25 cellular contexts compared by ENCODE assay signal in genomic region chr4:113872426-113873260, GRCh38.
DNase-seq lines count a peak whose midpoint lies in the region; ATAC-seq, FAIRE-seq and TF ChIP-seq lines count a peak whose summit lies in the region.
"Had no signal": no experiment of that assay in that cellular context is flagged by ENCODE, and none has a peak within 500 bp of the region (broad histone marks: within the 10 kb centered on the region; RNA-seq: fewer than 3 reads in every experiment).

No MANE protein-coding gene starts in this region.

- H3K27ac Mint-ChIP-seq in progenitor cell of endocrine pancreas, result peak overlapping the region; percentile 40
- H3K27ac Mint-ChIP-seq: activated CD8-positive, alpha-beta T cell treated with anti-CD3 and anti-CD28 coated beads for 36 hours; CD4-positive, alpha-beta T cell; WTC11 had no signal

- 87% methylated on average over 4 of the region's 5 CpGs for WGBS in SK-N-SH (ENCODE audit: low lambda C conversion rate)

- H3F3A ChIP-seq in SK-N-SH (replicated peaks; ENCODE audit: insufficient read depth), result peaks cover 7% of the 10 kb centered on the region

- no peaks in the 10 kb centered on the region for H4K20me1 ChIP-seq in SK-N-SH (ENCODE audit: insufficient read depth)

- POLR2A ChIA-PET in SK-N-SH (lab: Yijun Ruan, JAX), result no interaction called here

- intact Hi-C loops in upper lobe of right lung (cut with DNase I), result no loop called here

- no peaks in the 10 kb centered on the region for H3K79me2 ChIP-seq in SK-N-SH (ENCODE audit: insufficient read depth)

- no peak for TF ChIP-seq EP300 in SK-N-SH (IDR thresholded peaks at IDR 0.05; ENCODE audit: borderline replicate concordance in 1 of 2, low read depth in 1 of 2, low read length in 1 of 2)

- H3K27ac ChIP-seq in SK-N-SH (ENCODE audit: low read depth in 2 of 2, low read length in 1 of 2) (peak overlapping the region in 1 of 2 experiments; percentile 40; a peak in 2 of 4 replicates), upper lobe of right lung (no peak overlapping the region)
- H3K27ac ChIP-seq: adrenal gland, left ventricle myocardium inferior had no signal

- peak; percentile 40 for FAIRE-seq in G401.6 (lab: Jason Lieb, UNC)
- FAIRE-seq: GM12891 had no signal

- H3K4me3 ChIP-seq in SK-N-SH (ENCODE audit: low read depth in 2 of 2, low read length in 1 of 2) (peak overlapping the region in 1 of 2 experiments; percentile 26; a peak in 1 of 4 replicates), upper lobe of right lung (no peak overlapping the region)
- H3K4me3 ChIP-seq: adrenal gland, left ventricle myocardium inferior, MG63 had no signal

- no peak for ATAC-seq in upper lobe of right lung
- ATAC-seq: activated CD8-positive, alpha-beta T cell treated with anti-CD3 and anti-CD28 coated beads for 36 hours; WTC11 had no signal

- CTCF ChIA-PET in SK-N-SH (lab: Yijun Ruan, JAX), result no interaction called here

- TF ChIP-seq RAD21 in SK-N-SH (IDR thresholded peaks at IDR 0.05; ENCODE audit: low read length), result no peak

- H3K36me3 Mint-ChIP-seq in progenitor cell of endocrine pancreas (ENCODE audit: insufficient read depth), result no peaks in the 10 kb centered on the region

- H3K4me2 ChIP-seq in SK-N-SH, result no peak overlapping the region; the same call in 1 of the 2 replicates

- H3K9ac ChIP-seq in SK-N-SH, result no peak overlapping the region

- H3K9me3 Mint-ChIP-seq in progenitor cell of endocrine pancreas (ENCODE audit: low read depth), result peaks cover 4% of the 10 kb centered on the region
- H3K9me3 Mint-ChIP-seq: CD4-positive, alpha-beta T cell had no signal

- TF ChIP-seq CTCF in SK-N-SH (IDR thresholded peaks at IDR 0.05) (no peak), progenitor cell of endocrine pancreas (IDR thresholded peaks at IDR 0.05; ENCODE audit: unreplicated experiment) (no peak), upper lobe of right lung (IDR thresholded peaks at IDR 0.05) (no peak)

- no peaks in the 10 kb centered on the region for H3K9me3 ChIP-seq in SK-N-SH
- no peaks in the 10 kb centered on the region for H3K9me3 ChIP-seq in upper lobe of right lung
- H3K9me3 ChIP-seq: adrenal gland, left ventricle myocardium inferior, MG63 had no signal

- H3K27me3 Mint-ChIP-seq in progenitor cell of endocrine pancreas, result no peaks in the 10 kb centered on the region
- H3K27me3 Mint-ChIP-seq: activated CD8-positive, alpha-beta T cell treated with anti-CD3 and anti-CD28 coated beads for 36 hours; CD4-positive, alpha-beta T cell had no signal

- H3K27me3 ChIP-seq in SK-N-SH (ENCODE audit: insufficient read depth), result no peaks in the 10 kb centered on the region
- no peaks in the 10 kb centered on the region for H3K27me3 ChIP-seq in upper lobe of right lung
- H3K27me3 ChIP-seq: adrenal gland, MG63 had no signal

- H3K36me3 ChIP-seq in SK-N-SH (replicated peaks in 1 of 2; ENCODE audit: control insufficient read depth in 1 of 2, insufficient read depth in 2 of 2, low read length in 1 of 2), result peaks cover 0 to 6% of the 10 kb centered on the region in 2 experiments
- no peaks in the 10 kb centered on the region for H3K36me3 ChIP-seq in upper lobe of right lung
- H3K36me3 ChIP-seq: adrenal gland, left ventricle myocardium inferior, MG63 had no signal

- peaks cover 16% of the 10 kb centered on the region for H3K4me1 Mint-ChIP-seq in progenitor cell of endocrine pancreas (ENCODE audit: low read depth)
- H3K4me1 Mint-ChIP-seq: neural crest cell had no signal

- H3K4me1 ChIP-seq in SK-N-SH (ENCODE audit: control insufficient read depth in 1 of 2, insufficient read depth in 2 of 2, low read depth in 1 of 2, low read length in 1 of 2) (0 out of 4 replicates have a peak, but pooled peaks cover 0 to 12% of the 10 kb centered on the region in 2 experiments), upper lobe of right lung (no peaks in the 10 kb centered on the region)
- H3K4me1 ChIP-seq: adrenal gland, left ventricle myocardium inferior had no signal

- no peaks in the 10 kb centered on the region for H3K9me2 ChIP-seq in SK-N-SH

- DNase-seq in SK-N-SH (no peak), glomerular visceral epithelial cell (ENCODE audit: extremely low spot score) (peak; percentile 64), progenitor cell of endocrine pancreas (ENCODE audit: low spot score, unreplicated experiment) (no peak), upper lobe of right lung (no peak), iPS-NIHi11 (ENCODE audit: low spot score) (no peak), NK-92 (lab: John Stamatoyannopoulos, UW; ENCODE audit: unreplicated experiment) (no peak)
- DNase-seq: activated CD8-positive, alpha-beta T cell treated with anti-CD3 and anti-CD28 coated beads for 36 hours; activated gamma-delta T cell treated with Interleukin-2 at 50 U/mL for 16 hours; activated T-cell treated with anti-CD3 and anti-CD28 coated beads, Interleukin-2, amount 50 U/mL, for 1 hour; adrenal gland; CD4-positive, alpha-beta T cell; dermis blood vessel endothelial cell; DMS153; glutamatergic neuron; GOT3; left ventricle myocardium inferior; MG63; NCI-H1436; NCI-H2107; NCI-H510A; RPMI8226 had no signal

- peak overlapping the region; percentile 13; the same call in 1 of the 2 replicates for H2AFZ ChIP-seq in SK-N-SH (ENCODE audit: low read depth)

- no peak overlapping the region for H3K4me3 Mint-ChIP-seq in progenitor cell of endocrine pancreas (ENCODE audit: low read depth)
- H3K4me3 Mint-ChIP-seq: activated CD8-positive, alpha-beta T cell treated with anti-CD3 and anti-CD28 coated beads for 36 hours; CD4-positive, alpha-beta T cell; neural crest cell; WTC11 had no signal

TF ChIP-seq in SK-N-SH, 30 proteins besides CTCF, POLR2A, EP300 and RAD21:
- TF ChIP-seq JUND (IDR thresholded peaks at IDR 0.05) (0 out of 2 replicates have a peak, but pooled peaks have one; percentile 14), SIN3A (IDR thresholded peaks at IDR 0.05; ENCODE audit: borderline replicate concordance, low read depth, low read length) (no peak), NFIC (IDR thresholded peaks at IDR 0.05; ENCODE audit: borderline replicate concordance) (no peak), PBX3 (IDR thresholded peaks at IDR 0.05) (no peak)
TF ChIP-seq in SK-N-SH: peak in this region for 1.
